ENCODE assay signal across 21 cellular contexts in genomic region chr2:107255744-107256143, GRCh38.
"Had no signal": no experiment of that assay in that cellular context is flagged by ENCODE, and none has a peak within 500 bp of the region (broad histone marks: within the 10 kb centered on the region; RNA-seq: fewer than 3 reads in every experiment).

No MANE protein-coding gene starts in this region.

- H3K9me3 ChIP-seq: esophagus squamous epithelium, pancreas, stomach, tibial artery had no signal

- H3K36me3 ChIP-seq: esophagus squamous epithelium, heart right ventricle, pancreas, stomach, tibial artery had no signal

- H3K27ac ChIP-seq: coronary artery, esophagus squamous epithelium, heart right ventricle, pancreas, stomach, tibial artery had no signal

- H3K27me3 ChIP-seq: esophagus squamous epithelium, heart right ventricle, pancreas, stomach, tibial artery had no signal

- DNase-seq: dermis blood vessel endothelial cell; effector memory CD4-positive, alpha-beta T cell; erythroblast; esophagus squamous epithelium; foreskin melanocyte; glutamatergic neuron; heart right ventricle; hippocampal formation; naive B cell; occipital lobe; pancreas; stimulated activated CD4-positive, alpha-beta T cell treated with anti-CD3 and anti-CD28 coated beads, Interleukin-2, amount 100 ng/mL, for 24 hours; stimulated activated CD4-positive, alpha-beta T cell treated with anti-CD3 and anti-CD28 coated beads, Interleukin-4, amount 100 ng/mL, for 24 hours; stimulated activated naive CD4-positive, alpha-beta T cell treated with Interleukin-2 at 50 U/mL for 16 hours; stomach; tibial artery had no signal

- H3K4me3 ChIP-seq: coronary artery, esophagus squamous epithelium, heart right ventricle, lung, pancreas, smooth muscle cell, stomach, tibial artery had no signal

- H3K4me1 ChIP-seq: esophagus squamous epithelium, heart right ventricle, pancreas, stomach, tibial artery had no signal

- FAIRE-seq: endometrium, keratinocyte, pancreas had no signal

- H3K4me2 ChIP-seq: smooth muscle cell had no signal
